11 cellular contexts compared by ENCODE assay signal in the genomic region with DNA sequence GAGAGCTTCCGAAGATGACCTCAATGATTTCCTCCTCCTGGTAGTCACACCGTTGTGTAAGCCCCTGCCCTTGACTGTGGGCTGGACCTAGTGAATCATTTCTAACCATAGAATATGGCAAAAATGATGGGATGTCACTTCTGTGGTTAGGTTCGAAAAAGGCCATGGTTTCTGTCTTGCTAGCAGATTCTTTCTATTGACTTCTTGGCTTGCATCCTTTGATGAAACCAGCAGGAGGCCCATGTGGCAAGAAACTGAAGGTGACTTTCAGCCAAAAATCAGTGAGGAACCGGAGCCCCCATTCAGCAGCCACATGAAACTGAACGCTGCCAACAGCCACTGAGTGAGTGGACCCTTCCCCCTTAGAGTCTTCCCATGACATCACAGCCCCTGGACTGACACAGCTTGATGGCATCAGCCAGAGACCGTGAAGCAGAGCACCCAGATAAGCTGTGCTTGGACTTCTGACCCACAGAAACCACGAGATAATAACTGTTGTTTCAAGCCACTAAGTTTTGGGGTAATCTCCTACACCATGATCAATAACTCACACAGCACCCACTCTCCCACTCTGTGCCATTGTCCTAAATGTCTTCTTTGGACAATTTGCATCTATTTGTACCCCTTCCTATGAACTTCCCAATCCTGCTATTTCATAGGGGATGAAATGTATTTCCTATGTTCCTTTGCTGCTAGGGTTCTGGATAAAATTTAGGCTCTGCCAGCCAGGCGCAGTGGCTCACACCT.
DNase-seq lines count a peak whose midpoint lies in the region; ATAC-seq, FAIRE-seq and TF ChIP-seq lines count a peak whose summit lies in the region.
"Had no signal": no experiment of that assay in that cellular context is flagged by ENCODE, and none has a peak within 500 bp of the region (broad histone marks: within the 10 kb centered on the region; RNA-seq: fewer than 3 reads in every experiment).

No MANE protein-coding gene starts in this region.

- no peak overlapping the region for H3K27ac Mint-ChIP-seq in activated naive CD8-positive, alpha-beta T cell treated with anti-CD3 and anti-CD28 coated beads, Interleukin-2, amount 50 U/mL, for 24 hours
- no peak overlapping the region for H3K27ac Mint-ChIP-seq in nephron progenitor cell
- H3K27ac Mint-ChIP-seq in CD8-positive, alpha-beta T cell = no peak overlapping the region

- H3K4me3 Mint-ChIP-seq in activated naive CD8-positive, alpha-beta T cell treated with anti-CD3 and anti-CD28 coated beads, Interleukin-2, amount 50 U/mL, for 24 hours = no peak overlapping the region
- H3K4me3 Mint-ChIP-seq in nephron progenitor cell = no peak overlapping the region
- no peak overlapping the region for H3K4me3 Mint-ChIP-seq in CD8-positive, alpha-beta T cell

- intact Hi-C loops in CD8-positive, alpha-beta T cell (cut with DNase I, micrococcal nuclease) = no loop called here

- H3K27ac ChIP-seq in CD8-positive, alpha-beta T cell (ENCODE audit: low read depth, low read length) = no peak overlapping the region
- H3K27ac ChIP-seq: uterus had no signal

- H3K36me3 Mint-ChIP-seq in activated naive CD8-positive, alpha-beta T cell treated with anti-CD3 and anti-CD28 coated beads, Interleukin-2, amount 50 U/mL, for 24 hours (ENCODE audit: low read depth) = peaks cover 17% of the 10 kb centered on the region
- H3K36me3 Mint-ChIP-seq in nephron progenitor cell (ENCODE audit: low read depth) = peaks cover 21% of the 10 kb centered on the region
- peaks cover 29% of the 10 kb centered on the region for H3K36me3 Mint-ChIP-seq in CD8-positive, alpha-beta T cell

- DNase-seq in GM18507 (ENCODE audit: extremely low spot score, insufficient read length, low read depth) (peak; percentile 57), D721Med (ENCODE audit: insufficient read length, low spot score) (no peak), nephron progenitor cell (no peak)
- DNase-seq in activated naive CD8-positive, alpha-beta T cell treated with anti-CD3 and anti-CD28 coated beads, Interleukin-2, amount 50 U/mL, for 24 hours = no peak
- DNase-seq in activated CD4-positive, alpha-beta T cell treated with anti-CD3 and anti-CD28 coated beads, Interleukin-2, amount 50 U/mL, for 1 hour = no peak
- no peak for DNase-seq in CD8-positive, alpha-beta T cell
- DNase-seq: midbrain, uterus had no signal

- peaks cover 5% of the 10 kb centered on the region for H3K9me3 Mint-ChIP-seq in activated naive CD8-positive, alpha-beta T cell treated with anti-CD3 and anti-CD28 coated beads, Interleukin-2, amount 50 U/mL, for 24 hours
- peaks cover 4% of the 10 kb centered on the region for H3K9me3 Mint-ChIP-seq in nephron progenitor cell
- peaks cover 4% of the 10 kb centered on the region for H3K9me3 Mint-ChIP-seq in CD8-positive, alpha-beta T cell

- CTCF ChIA-PET in CD8-positive, alpha-beta T cell (lab: Charles Lee) = no interaction called here

- TF ChIP-seq CTCF in D721Med (IDR thresholded peaks at IDR 0.05; ENCODE audit: insufficient read depth, missing control alignments) (no peak), nephron progenitor cell (IDR thresholded peaks at IDR 0.05) (no peak)
- TF ChIP-seq CTCF in CD8-positive, alpha-beta T cell (IDR thresholded peaks at IDR 0.05) = no peak

- H3K4me1 Mint-ChIP-seq in activated naive CD8-positive, alpha-beta T cell treated with anti-CD3 and anti-CD28 coated beads, Interleukin-2, amount 50 U/mL, for 24 hours = peaks cover 15% of the 10 kb centered on the region
- peaks cover 49% of the 10 kb centered on the region for H3K4me1 Mint-ChIP-seq in nephron progenitor cell
- no peaks in the 10 kb centered on the region for H3K4me1 Mint-ChIP-seq in CD8-positive, alpha-beta T cell (ENCODE audit: low read depth)

- H3K4me3 ChIP-seq in CD8-positive, alpha-beta T cell (ENCODE audit: low read depth, low read length) = no peak overlapping the region
- H3K4me3 ChIP-seq: uterus had no signal

- FAIRE-seq in GM18507 (lab: Jason Lieb, UNC) = peak; percentile 90
- FAIRE-seq in D721Med (lab: Jason Lieb, UNC) = no peak
- FAIRE-seq: TTC549 had no signal

- no peaks in the 10 kb centered on the region for H3K4me1 ChIP-seq in CD8-positive, alpha-beta T cell (ENCODE audit: insufficient read depth, low read length)
- H3K4me1 ChIP-seq: uterus had no signal

- no peaks in the 10 kb centered on the region for H3K27me3 ChIP-seq in CD8-positive, alpha-beta T cell (ENCODE audit: insufficient read depth, low read length)
- H3K27me3 ChIP-seq: uterus had no signal

- H3K9me3 ChIP-seq in CD8-positive, alpha-beta T cell (ENCODE audit: low read length) = no peaks in the 10 kb centered on the region
- H3K9me3 ChIP-seq: uterus had no signal

- POLR2A ChIA-PET in CD8-positive, alpha-beta T cell (lab: Charles Lee) = no interaction called here

- H3K27me3 Mint-ChIP-seq in activated naive CD8-positive, alpha-beta T cell treated with anti-CD3 and anti-CD28 coated beads, Interleukin-2, amount 50 U/mL, for 24 hours = no peaks in the 10 kb centered on the region
- H3K27me3 Mint-ChIP-seq in nephron progenitor cell (ENCODE audit: low read depth, poor library complexity) = peaks cover 14% of the 10 kb centered on the region
- no peaks in the 10 kb centered on the region for H3K27me3 Mint-ChIP-seq in CD8-positive, alpha-beta T cell (ENCODE audit: low read depth)

- no peaks in the 10 kb centered on the region for H3K36me3 ChIP-seq in CD8-positive, alpha-beta T cell (ENCODE audit: insufficient read depth, low read length)
- H3K36me3 ChIP-seq: uterus had no signal

- peak; percentile 85 for ATAC-seq in GM19467 (IDR thresholded peaks at IDR 0.05; ENCODE audit: unreplicated experiment)
- peak; percentile 85 for ATAC-seq in HG03066 (IDR thresholded peaks at IDR 0.05; ENCODE audit: low read depth, unreplicated experiment)
- peak; percentile 77 for ATAC-seq in activated naive CD8-positive, alpha-beta T cell treated with anti-CD3 and anti-CD28 coated beads, Interleukin-2, amount 50 U/mL, for 24 hours
- no peak for ATAC-seq in CD8-positive, alpha-beta T cell
